In genomic region chr15:101303408-101303807, GRCh38 we compare ENCODE assay signal across 18 cellular contexts. TPM values are rescaled to one million over a fixed set of nuclear protein-coding genes. Genes with fewer than 3 reads are reported as not detected.
DNase-seq lines count a peak whose midpoint lies in the region; ATAC-seq and TF ChIP-seq lines count a peak whose summit lies in the region.
"Had no signal": no experiment of that assay in that cellular context is flagged by ENCODE, and none has a peak within 500 bp of the region (broad histone marks: within the 10 kb centered on the region; RNA-seq: fewer than 3 reads in every experiment).

No MANE protein-coding gene starts in this region.

- H3K9me3 ChIP-seq in ovary (no peaks in the 10 kb centered on the region), upper lobe of left lung (no peaks in the 10 kb centered on the region)
- H3K9me3 ChIP-seq: A549, BLaER1 had no signal

- H3K4me3 Mint-ChIP-seq in activated T-helper 17 cell treated with anti-CD3 and anti-CD28 coated beads, Interleukin-2, amount 50 U/mL, for 72 hours, result no peak overlapping the region
- H3K4me3 Mint-ChIP-seq: CD14-positive monocyte; CD4-positive, alpha-beta memory T cell; H9 had no signal

- H3K4me3 ChIP-seq in ovary (no peak overlapping the region), upper lobe of left lung (no peak overlapping the region)
- H3K4me3 ChIP-seq: A549, BLaER1, GM12878 had no signal

- peaks cover 2% of the 10 kb centered on the region for H3K4me1 ChIP-seq in ovary (ENCODE audit: insufficient read depth)
- H3K4me1 ChIP-seq in upper lobe of left lung, result peaks cover 0 to 3% (median 0%) of the 10 kb centered on the region in 4 donors
- H3K4me1 ChIP-seq: A549 had no signal

- H3K27ac ChIP-seq in ovary, result no peak overlapping the region
- no peak overlapping the region for H3K27ac ChIP-seq in upper lobe of left lung
- H3K27ac ChIP-seq: 22Rv1, A549, BLaER1 had no signal

- intact Hi-C loops in sciatic nerve (cut with DNase I) (loop anchor here (10.0 kb wide), 1 partner anchor 191 kb away; no protein-coding TSS in a partner anchor), ovary (cut with DNase I) (loop anchor here in 2 of 4 donors (5.0 to 10.0 kb wide), 2 partner anchors 191 to 339 kb away; no protein-coding TSS in a partner anchor)

- TF ChIP-seq CTCF in ovary (IDR thresholded peaks at IDR 0.05) (no peak), upper lobe of left lung (IDR thresholded peaks at IDR 0.05) (no peak)

- no peak for ATAC-seq in activated T-helper 17 cell treated with anti-CD3 and anti-CD28 coated beads, Interleukin-2, amount 50 U/mL, for 72 hours (replicated peaks)
- ATAC-seq in sciatic nerve (no peak), upper lobe of left lung (ENCODE audit: low FRiP score in 2 of 2) (no peak)
- ATAC-seq: A549, GM12878 had no signal

- DNase-seq in DMS 273 (lab: John Stamatoyannopoulos, UW; ENCODE audit: unreplicated experiment) (peak; percentile 8), DMS 273 treated with DMSO at 0.1 percent for 48 hours (lab: John Stamatoyannopoulos, UW) (no peak), left kidney (ENCODE audit: low read depth, low spot score) (peak; percentile 9), sciatic nerve (ENCODE audit: low spot score) (peak; percentile 21), NCI-H128 (lab: John Stamatoyannopoulos, UW; ENCODE audit: unreplicated experiment) (no peak), ovary (no peak), upper lobe of left lung (no peak)
- DNase-seq: CD4-positive, alpha-beta memory T cell; DMS53; DND-41; EL; H9 had no signal

- H3K27me3 ChIP-seq in ovary, result no peaks in the 10 kb centered on the region
- no peaks in the 10 kb centered on the region for H3K27me3 ChIP-seq in upper lobe of left lung
- H3K27me3 ChIP-seq: BLaER1 had no signal

- peak overlapping the region; percentile 17 for H3K27ac Mint-ChIP-seq in activated T-helper 17 cell treated with anti-CD3 and anti-CD28 coated beads, Interleukin-2, amount 50 U/mL, for 72 hours
- H3K27ac Mint-ChIP-seq: H9 had no signal

- H3K36me3 Mint-ChIP-seq in activated T-helper 17 cell treated with anti-CD3 and anti-CD28 coated beads, Interleukin-2, amount 50 U/mL, for 72 hours (ENCODE audit: low read depth), result no peaks in the 10 kb centered on the region
- H3K36me3 Mint-ChIP-seq: CD14-positive monocyte; CD4-positive, alpha-beta memory T cell had no signal

- H3K36me3 ChIP-seq in ovary (no peaks in the 10 kb centered on the region), upper lobe of left lung (no peaks in the 10 kb centered on the region)
- H3K36me3 ChIP-seq: BLaER1 had no signal

- TF ChIP-seq POLR2A in ovary (IDR thresholded peaks at IDR 0.05) (no peak), upper lobe of left lung (IDR thresholded peaks at IDR 0.05) (no peak)

- no peak for TF ChIP-seq EP300 in ovary (IDR thresholded peaks at IDR 0.05)
- no peak for TF ChIP-seq EP300 in upper lobe of left lung (IDR thresholded peaks at IDR 0.05)

- 79 to 83% (median 82%) methylated on average over 4 of the region's 4 CpGs for WGBS in ovary, 3 donors
- WGBS in upper lobe of left lung, 2 donors, result 81 to 88% methylated on average over 1 to 4 of the region's 4 CpGs

- no peaks in the 10 kb centered on the region for H3K9me3 Mint-ChIP-seq in activated T-helper 17 cell treated with anti-CD3 and anti-CD28 coated beads, Interleukin-2, amount 50 U/mL, for 72 hours
- H3K9me3 Mint-ChIP-seq: CD4-positive, alpha-beta memory T cell; H9 had no signal

- H3K27me3 Mint-ChIP-seq in activated T-helper 17 cell treated with anti-CD3 and anti-CD28 coated beads, Interleukin-2, amount 50 U/mL, for 72 hours, result no peaks in the 10 kb centered on the region

- H3K4me1 Mint-ChIP-seq in activated T-helper 17 cell treated with anti-CD3 and anti-CD28 coated beads, Interleukin-2, amount 50 U/mL, for 72 hours, result no peaks in the 10 kb centered on the region
- H3K4me1 Mint-ChIP-seq: CD4-positive, alpha-beta memory T cell had no signal

RNA-seq across cellular contexts. Expression of gene SNRPA1, which starts 8.4 kb away (rescaled TPM):
- 100 to 1,000 TPM; 127 to 174 TPM for total RNA-seq in activated T-helper 17 cell treated with anti-CD3 and anti-CD28 coated beads, Interleukin-2, amount 50 U/mL, for 72 hours
- total RNA-seq in sciatic nerve (43.8 TPM), ovary (10 to 100 TPM; 18.6 to 55.1 (median 39.9) TPM), upper lobe of left lung (10 to 100 TPM; 32.1 to 53.4 (median 40.2) TPM)
- 10 to 100 TPM; 30.8 to 34.0 TPM for polyA plus RNA-seq in ovary

RNA-seq across cellular contexts. Expression of gene SELENOS, which starts 26.1 kb away (rescaled TPM):
- 10 to 100 TPM; 22.6 to 32.2 TPM for total RNA-seq in activated T-helper 17 cell treated with anti-CD3 and anti-CD28 coated beads, Interleukin-2, amount 50 U/mL, for 72 hours
- total RNA-seq in sciatic nerve (74.4 TPM), ovary (10 to 100 TPM; 36.9 to 61.7 (median 42.7) TPM), upper lobe of left lung (100 to 1,000 TPM in 2 of 6 donors, 10 to 100 TPM in 4; 48.2 to 106 (median 78.2) TPM)
- 10 to 100 TPM; 56.4 to 83.2 TPM for polyA plus RNA-seq in ovary

RNA-seq across cellular contexts. Expression of gene CHSY1, which starts 51.6 kb away (rescaled TPM):
- total RNA-seq in activated T-helper 17 cell treated with anti-CD3 and anti-CD28 coated beads, Interleukin-2, amount 50 U/mL, for 72 hours, result 100 to 1,000 TPM in 1 of 2 donors, 10 to 100 TPM in 1; 47.4 to 114 TPM
- 53.2 TPM for total RNA-seq in sciatic nerve
- 10 to 100 TPM; 23.0 to 69.9 (median 33.1) TPM for total RNA-seq in ovary
- polyA plus RNA-seq in ovary, result 10 to 100 TPM; 24.4 to 33.0 TPM
- 10 to 100 TPM; 12.4 to 38.3 (median 23.7) TPM for total RNA-seq in upper lobe of left lung

Comparison
In these comparisons a context has a peak if more than half of its experiments do, and no peak if none do; other contexts are left out.
1. DNase-seq: peak in DMS 273 (single experiment), left kidney (single experiment) and sciatic nerve (single experiment); none in DMS 273 treated with DMSO at 0.1 percent for 48 hours (single experiment), NCI-H128 (single experiment), ovary (0 of 5) and upper lobe of left lung (0 of 2).